ENCODE assay signal across 17 cellular contexts in the genomic region with DNA sequence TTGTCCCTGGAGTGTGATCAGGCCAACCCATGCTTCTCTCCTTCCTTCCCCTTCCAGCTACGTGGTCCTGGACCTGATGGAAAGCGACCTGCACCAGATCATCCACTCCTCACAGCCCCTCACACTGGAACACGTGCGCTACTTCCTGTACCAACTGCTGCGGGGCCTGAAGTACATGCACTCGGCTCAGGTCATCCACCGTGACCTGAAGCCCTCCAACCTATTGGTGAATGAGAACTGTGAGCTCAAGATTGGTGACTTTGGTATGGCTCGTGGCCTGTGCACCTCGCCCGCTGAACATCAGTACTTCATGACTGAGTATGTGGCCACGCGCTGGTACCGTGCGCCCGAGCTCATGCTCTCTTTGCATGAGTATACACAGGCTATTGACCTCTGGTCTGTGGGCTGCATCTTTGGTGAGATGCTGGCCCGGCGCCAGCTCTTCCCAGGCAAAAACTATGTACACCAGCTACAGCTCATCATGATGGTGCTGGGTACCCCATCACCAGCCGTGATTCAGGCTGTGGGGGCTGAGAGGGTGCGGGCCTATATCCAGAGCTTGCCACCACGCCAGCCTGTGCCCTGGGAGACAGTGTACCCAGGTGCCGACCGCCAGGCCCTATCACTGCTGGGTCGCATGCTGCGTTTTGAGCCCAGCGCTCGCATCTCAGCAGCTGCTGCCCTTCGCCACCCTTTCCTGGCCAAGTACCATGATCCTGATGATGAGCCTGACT. TPM values are rescaled to one million over a fixed set of nuclear protein-coding genes. Genes with fewer than 3 reads are reported as not detected.
DNase-seq lines count a peak whose midpoint lies in the region; ATAC-seq and TF ChIP-seq lines count a peak whose summit lies in the region.
"Had no signal": no experiment of that assay in that cellular context is flagged by ENCODE, and none has a peak within 500 bp of the region (broad histone marks: within the 10 kb centered on the region; RNA-seq: fewer than 3 reads in every experiment).

No MANE protein-coding gene starts in this region.

- peaks cover 7% of the 10 kb centered on the region for H3K36me3 Mint-ChIP-seq in activated naive CD4-positive, alpha-beta T cell treated with anti-CD3 and anti-CD28 coated beads, Interleukin-2, amount 50 U/mL, for 24 hours
- H3K36me3 Mint-ChIP-seq in activated naive CD4-positive, alpha-beta T cell treated with anti-CD3 and anti-CD28 coated beads, Interleukin-2, amount 50 U/mL, for 72 hours, result peaks cover 5 to 21% of the 10 kb centered on the region in 2 donors
- H3K36me3 Mint-ChIP-seq in nephron (ENCODE audit: low read depth), result peaks cover 50% of the 10 kb centered on the region

- no peaks in the 10 kb centered on the region for H3K27me3 Mint-ChIP-seq in activated naive CD4-positive, alpha-beta T cell treated with anti-CD3 and anti-CD28 coated beads, Interleukin-2, amount 50 U/mL, for 24 hours
- H3K27me3 Mint-ChIP-seq in nephron (ENCODE audit: low read depth), result no peaks in the 10 kb centered on the region
- H3K27me3 Mint-ChIP-seq: stimulated activated naive B cell treated with anti-CD40 and anti-IgM and Interleukin-4, amounts not matched to agents 10 μg/mL and 1 μg/mL and 100 μg/mL, for 72 hours had no signal

- H3K4me3 Mint-ChIP-seq in activated naive CD4-positive, alpha-beta T cell treated with anti-CD3 and anti-CD28 coated beads, Interleukin-2, amount 50 U/mL, for 24 hours, result peak overlapping the region; percentile 19
- peak overlapping the region; percentile 75 to 92 (median 90) for H3K4me3 Mint-ChIP-seq in nephron
- H3K4me3 Mint-ChIP-seq: HFFc6; stimulated activated naive B cell treated with anti-CD40 and anti-IgM and Interleukin-4, amounts not matched to agents 10 μg/mL and 1 μg/mL and 100 μg/mL, for 72 hours had no signal

- intact Hi-C loops in uterus (cut with DNase I; ENCODE audit: low total_unique reads), result no loop called here

- no peaks in the 10 kb centered on the region for H3K27me3 ChIP-seq in uterus
- H3K27me3 ChIP-seq: upper lobe of left lung had no signal

- TF ChIP-seq POLR2A in uterus (IDR thresholded peaks at IDR 0.05), result no peak

- H3K4me1 Mint-ChIP-seq in activated naive CD4-positive, alpha-beta T cell treated with anti-CD3 and anti-CD28 coated beads, Interleukin-2, amount 50 U/mL, for 24 hours, result peaks cover 18% of the 10 kb centered on the region
- peaks cover 58% of the 10 kb centered on the region for H3K4me1 Mint-ChIP-seq in nephron

- no peaks in the 10 kb centered on the region for H3K9me3 ChIP-seq in uterus
- H3K9me3 ChIP-seq: upper lobe of left lung had no signal

- H3K27ac ChIP-seq in coronary artery (peak overlapping the region; percentile 21 to 99), uterus (no peak overlapping the region)

- ATAC-seq in activated naive CD4-positive, alpha-beta T cell treated with anti-CD3 and anti-CD28 coated beads, Interleukin-2, amount 50 U/mL, for 72 hours, result no peak
- ATAC-seq in GM21528 (IDR thresholded peaks at IDR 0.05; ENCODE audit: low FRiP score, unreplicated experiment), result no peak
- ATAC-seq: stimulated activated naive B cell treated with anti-CD40 and anti-IgM and Interleukin-4, amounts not matched to agents 10 μg/mL and 1 μg/mL and 100 μg/mL, for 72 hours had no signal

- peaks cover 20 to 23% of the 10 kb centered on the region in 2 donors for H3K4me1 ChIP-seq in uterus

- H3K27ac Mint-ChIP-seq in activated naive CD4-positive, alpha-beta T cell treated with anti-CD3 and anti-CD28 coated beads, Interleukin-2, amount 50 U/mL, for 24 hours, result no peak overlapping the region
- no peak overlapping the region for H3K27ac Mint-ChIP-seq in activated naive CD4-positive, alpha-beta T cell treated with anti-CD3 and anti-CD28 coated beads, Interleukin-2, amount 50 U/mL, for 72 hours
- peak overlapping the region in 1 of 3 experiments; percentile 48 for H3K27ac Mint-ChIP-seq in nephron
- H3K27ac Mint-ChIP-seq: activated T-helper 1 cell treated with anti-CD3 and anti-CD28 coated beads, Interleukin-12 subunit alpha, Interleukin-12 subunit beta, Interleukin-2, Interleukin-4 antibody, amounts not matched to agents 30 ng/mL and 10 ng/mL and 1 ng/mL, durations not matched to agents 14 hours and 24 hours and 36 hours; HFFc6; stimulated activated naive B cell treated with anti-CD40 and anti-IgM and Interleukin-4, amounts not matched to agents 10 μg/mL and 1 μg/mL and 100 μg/mL, for 72 hours had no signal

- DNase-seq in activated naive CD4-positive, alpha-beta T cell treated with anti-CD3 and anti-CD28 coated beads, Interleukin-2, amount 50 U/mL, for 72 hours (ENCODE audit: low spot score in 2 of 2), result no peak
- DNase-seq in coronary artery (ENCODE audit: low spot score) (peak; percentile 67), uterus (peak; percentile 20 to 27), inferior parietal cortex (ENCODE audit: extremely low spot score) (no peak), mucosa of gallbladder (ENCODE audit: low spot score) (no peak)
- DNase-seq: cerebellar nuclear complex; HFFc6; NCI-H1436; stimulated activated naive B cell treated with anti-CD40 and anti-IgM and Interleukin-4, amounts not matched to agents 10 μg/mL and 1 μg/mL and 100 μg/mL, for 72 hours; SW 1271 had no signal

- TF ChIP-seq CTCF in coronary artery (IDR thresholded peaks at IDR 0.05) (no peak), nephron (IDR thresholded peaks at IDR 0.05; ENCODE audit: unreplicated experiment in 3 of 3) (no peak), uterus (IDR thresholded peaks at IDR 0.05) (no peak)

- peak overlapping the region; percentile 84 for H3K4me3 ChIP-seq in coronary artery
- H3K4me3 ChIP-seq in uterus, result no peak overlapping the region
- H3K4me3 ChIP-seq: upper lobe of left lung had no signal

- no peaks in the 10 kb centered on the region for H3K36me3 ChIP-seq in uterus

- H3K9me3 Mint-ChIP-seq in activated naive CD4-positive, alpha-beta T cell treated with anti-CD3 and anti-CD28 coated beads, Interleukin-2, amount 50 U/mL, for 24 hours, result no peaks in the 10 kb centered on the region
- H3K9me3 Mint-ChIP-seq in activated naive CD4-positive, alpha-beta T cell treated with anti-CD3 and anti-CD28 coated beads, Interleukin-2, amount 50 U/mL, for 72 hours, result no peaks in the 10 kb centered on the region
- no peaks in the 10 kb centered on the region for H3K9me3 Mint-ChIP-seq in nephron
- H3K9me3 Mint-ChIP-seq: activated T-helper 1 cell treated with anti-CD3 and anti-CD28 coated beads, Interleukin-12 subunit alpha, Interleukin-12 subunit beta, Interleukin-2, Interleukin-4 antibody, amounts not matched to agents 30 ng/mL and 10 ng/mL and 1 ng/mL, durations not matched to agents 14 hours and 24 hours and 36 hours; HFFc6; stimulated activated naive B cell treated with anti-CD40 and anti-IgM and Interleukin-4, amounts not matched to agents 10 μg/mL and 1 μg/mL and 100 μg/mL, for 72 hours had no signal

RNA-seq across cellular contexts. Expression of gene MAPK7, which starts 2.4 kb away (rescaled TPM):
- total RNA-seq in activated naive CD4-positive, alpha-beta T cell treated with anti-CD3 and anti-CD28 coated beads, Interleukin-2, amount 50 U/mL, for 72 hours, result 10 to 100 TPM in 1 of 2 donors, 1 to 10 TPM in 1; 9.1 to 33.4 TPM
- total RNA-seq in uterus (10 to 100 TPM in 3 of 4 donors, 1 to 10 TPM in 1; 3.3 to 72.8 (median 18.3) TPM), mucosa of gallbladder (23.0 TPM)

RNA-seq across cellular contexts. Expression of gene MFAP4, which starts 6.3 kb away (rescaled TPM):
- total RNA-seq in activated naive CD4-positive, alpha-beta T cell treated with anti-CD3 and anti-CD28 coated beads, Interleukin-2, amount 50 U/mL, for 72 hours, result not detected
- 100 to 1,000 TPM in 2 of 4 donors, 10 to 100 TPM in 2; 81.2 to 149 (median 117) TPM for total RNA-seq in uterus
- total RNA-seq in mucosa of gallbladder, result 303 TPM
- total RNA-seq: activated T-helper 1 cell treated with anti-CD3 and anti-CD28 coated beads, Interleukin-12 subunit alpha, Interleukin-12 subunit beta, Interleukin-2, Interleukin-4 antibody, amounts not matched to agents 30 ng/mL and 10 ng/mL and 1 ng/mL, durations not matched to agents 14 hours and 24 hours and 36 hours; HT-29; pulmonary artery endothelial cell had no signal

RNA-seq across cellular contexts. Expression of gene B9D1, which starts 18.2 kb away (rescaled TPM):
- total RNA-seq in activated naive CD4-positive, alpha-beta T cell treated with anti-CD3 and anti-CD28 coated beads, Interleukin-2, amount 50 U/mL, for 72 hours, result 1 to 10 TPM; 4.5 to 7.5 TPM
- total RNA-seq in uterus (100 to 1,000 TPM in 1 of 4 donors, 10 to 100 TPM in 2, 1 to 10 TPM in 1; 3.8 to 105 (median 25.6) TPM), mucosa of gallbladder (25.3 TPM)

RNA-seq across cellular contexts. Expression of gene RNF112, which starts 30.3 kb away (rescaled TPM):
- under 1 TPM; 0.71 to 0.84 TPM for total RNA-seq in activated naive CD4-positive, alpha-beta T cell treated with anti-CD3 and anti-CD28 coated beads, Interleukin-2, amount 50 U/mL, for 72 hours
- 10 to 100 TPM in 1 of 4 donors, 1 to 10 TPM in 2, under 1 TPM in 1; 0.88 to 14.7 (median 3.7) TPM for total RNA-seq in uterus
- 7.3 TPM for total RNA-seq in mucosa of gallbladder
- total RNA-seq: activated T-helper 1 cell treated with anti-CD3 and anti-CD28 coated beads, Interleukin-12 subunit alpha, Interleukin-12 subunit beta, Interleukin-2, Interleukin-4 antibody, amounts not matched to agents 30 ng/mL and 10 ng/mL and 1 ng/mL, durations not matched to agents 14 hours and 24 hours and 36 hours; HT-29 had no signal

Comparison
In these comparisons a context has a peak if more than half of its experiments do, and no peak if none do; other contexts are left out.
1. DNase-seq: peak in coronary artery (single experiment) and uterus (2 of 2); none in activated naive CD4-positive, alpha-beta T cell treated with anti-CD3 and anti-CD28 coated beads, Interleukin-2, amount 50 U/mL, for 72 hours (0 of 2), inferior parietal cortex (single experiment) and mucosa of gallbladder (single experiment).
2. H3K27ac ChIP-seq: peak in coronary artery (2 of 2); none in uterus (0 of 2).
3. RNA of gene MFAP4, which starts 6.3 kb away (total RNA-seq): 303 TPM in mucosa of gallbladder (single experiment) and 81.2 to 149 TPM in uterus; not detected in activated naive CD4-positive, alpha-beta T cell treated with anti-CD3 and anti-CD28 coated beads, Interleukin-2, amount 50 U/mL, for 72 hours; every median in the first group is over 10 times any median in the second.